2 cellular contexts compared by ENCODE assay signal in the genomic region with DNA sequence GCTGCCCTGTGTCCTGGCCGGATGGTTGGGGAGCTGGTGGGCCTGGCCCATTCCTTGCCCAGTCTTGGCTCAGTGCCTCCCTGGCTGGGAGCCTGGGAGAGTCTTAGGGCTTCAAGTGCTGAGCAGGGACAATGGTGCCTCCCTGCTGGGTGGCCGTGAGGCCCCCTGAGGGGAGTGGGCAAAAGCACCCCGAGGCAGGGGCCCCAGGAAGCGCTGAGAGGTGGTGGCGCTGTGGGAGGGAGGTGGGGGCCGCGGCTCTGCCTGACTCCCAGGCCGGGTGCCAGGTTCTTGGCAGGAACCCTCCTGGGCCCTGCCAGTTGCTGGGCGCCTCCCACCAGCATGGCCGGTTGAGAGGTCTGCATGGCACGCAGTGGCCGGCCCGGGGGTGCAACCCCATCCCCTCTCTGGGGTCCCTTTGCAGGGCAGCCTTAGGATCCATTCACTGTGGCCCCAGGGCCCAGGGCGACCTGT.
TF ChIP-seq lines count a peak whose summit lies in the region.

No MANE protein-coding gene starts in this region.

TF ChIP-seq in A549, 52 proteins besides CTCF, POLR2A, EP300 and RAD21 (continued from another document):
- TF ChIP-seq ELK1 (IDR thresholded peaks at IDR 0.05; ENCODE audit: low read depth, low read length) = no peak
- TF ChIP-seq CEBPB (IDR thresholded peaks at IDR 0.05) = no peak
- TF ChIP-seq GATA3 (IDR thresholded peaks at IDR 0.05; ENCODE audit: borderline replicate concordance) = no peak
- no peak for TF ChIP-seq POLR2AphosphoS2 (conservative IDR thresholded peaks at IDR 0.05; ENCODE audit: low read length)
- no peak for TF ChIP-seq FOSB (CRISPR knock-in tag; IDR thresholded peaks at IDR 0.05)
- TF ChIP-seq, protein P1, sequence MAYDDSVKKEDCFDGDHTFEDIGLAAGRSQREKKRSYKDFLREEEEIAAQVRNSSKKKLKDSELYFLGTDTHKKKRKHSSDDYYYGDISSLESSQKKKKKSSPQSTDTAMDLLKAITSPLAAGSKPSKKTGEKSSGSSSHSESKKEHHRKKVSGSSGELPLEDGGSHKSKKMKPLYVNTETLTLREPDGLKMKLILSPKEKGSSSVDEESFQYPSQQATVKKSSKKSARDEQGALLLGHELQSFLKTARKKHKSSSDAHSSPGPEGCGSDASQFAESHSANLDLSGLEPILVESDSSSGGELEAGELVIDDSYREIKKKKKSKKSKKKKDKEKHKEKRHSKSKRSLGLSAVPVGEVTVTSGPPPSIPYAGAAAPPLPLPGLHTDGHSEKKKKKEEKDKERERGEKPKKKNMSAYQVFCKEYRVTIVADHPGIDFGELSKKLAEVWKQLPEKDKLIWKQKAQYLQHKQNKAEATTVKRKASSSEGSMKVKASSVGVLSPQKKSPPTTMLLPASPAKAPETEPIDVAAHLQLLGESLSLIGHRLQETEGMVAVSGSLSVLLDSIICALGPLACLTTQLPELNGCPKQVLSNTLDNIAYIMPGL (CRISPR knock-in tag; IDR thresholded peaks at IDR 0.05; ENCODE audit: borderline replicate concordance) = no peak
- TF ChIP-seq MAZ (IDR thresholded peaks at IDR 0.05; ENCODE audit: borderline replicate concordance, low read depth, low read length) = no peak

TF ChIP-seq in SK-N-SH treated with all-trans-retinoic acid at 6 μM for 48 hours, 23 proteins besides CTCF, POLR2A, EP300 and RAD21 (continued from another document):
- TF ChIP-seq, protein P2, sequence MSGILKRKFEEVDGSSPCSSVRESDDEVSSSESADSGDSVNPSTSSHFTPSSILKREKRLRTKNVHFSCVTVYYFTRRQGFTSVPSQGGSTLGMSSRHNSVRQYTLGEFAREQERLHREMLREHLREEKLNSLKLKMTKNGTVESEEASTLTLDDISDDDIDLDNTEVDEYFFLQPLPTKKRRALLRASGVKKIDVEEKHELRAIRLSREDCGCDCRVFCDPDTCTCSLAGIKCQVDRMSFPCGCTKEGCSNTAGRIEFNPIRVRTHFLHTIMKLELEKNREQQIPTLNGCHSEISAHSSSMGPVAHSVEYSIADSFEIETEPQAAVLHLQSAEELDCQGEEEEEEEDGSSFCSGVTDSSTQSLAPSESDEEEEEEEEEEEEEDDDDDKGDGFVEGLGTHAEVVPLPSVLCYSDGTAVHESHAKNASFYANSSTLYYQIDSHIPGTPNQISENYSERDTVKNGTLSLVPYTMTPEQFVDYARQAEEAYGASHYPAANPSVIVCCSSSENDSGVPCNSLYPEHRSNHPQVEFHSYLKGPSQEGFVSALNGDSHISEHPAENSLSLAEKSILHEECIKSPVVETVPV (CRISPR knock-in tag; IDR thresholded peaks at IDR 0.05) = no peak
- TF ChIP-seq ZFP3 (CRISPR knock-in tag; IDR thresholded peaks at IDR 0.05) (no peak), ZC3H10 (CRISPR knock-in tag; IDR thresholded peaks at IDR 0.05) (no peak), ESRRG (CRISPR knock-in tag; IDR thresholded peaks at IDR 0.05) (no peak), OSR1 (CRISPR knock-in tag; IDR thresholded peaks at IDR 0.05) (no peak), CSDC2 (CRISPR knock-in tag; IDR thresholded peaks at IDR 0.05) (no peak), SNAI2 (CRISPR knock-in tag; IDR thresholded peaks at IDR 0.05) (no peak), CREB5 (CRISPR knock-in tag; IDR thresholded peaks at IDR 0.05; ENCODE audit: low read depth) (no peak), ISL1 (CRISPR knock-in tag; IDR thresholded peaks at IDR 0.05) (no peak), GLIS3 (CRISPR knock-in tag; IDR thresholded peaks at IDR 0.05) (no peak), RARB (CRISPR knock-in tag; IDR thresholded peaks at IDR 0.05) (no peak), PPARA (CRISPR knock-in tag; IDR thresholded peaks at IDR 0.05; ENCODE audit: borderline replicate concordance) (no peak), BACH2 (CRISPR knock-in tag; IDR thresholded peaks at IDR 0.05; ENCODE audit: borderline replicate concordance) (no peak), ZNF70 (CRISPR knock-in tag; IDR thresholded peaks at IDR 0.05) (no peak)
- TF ChIP-seq, protein P3, sequence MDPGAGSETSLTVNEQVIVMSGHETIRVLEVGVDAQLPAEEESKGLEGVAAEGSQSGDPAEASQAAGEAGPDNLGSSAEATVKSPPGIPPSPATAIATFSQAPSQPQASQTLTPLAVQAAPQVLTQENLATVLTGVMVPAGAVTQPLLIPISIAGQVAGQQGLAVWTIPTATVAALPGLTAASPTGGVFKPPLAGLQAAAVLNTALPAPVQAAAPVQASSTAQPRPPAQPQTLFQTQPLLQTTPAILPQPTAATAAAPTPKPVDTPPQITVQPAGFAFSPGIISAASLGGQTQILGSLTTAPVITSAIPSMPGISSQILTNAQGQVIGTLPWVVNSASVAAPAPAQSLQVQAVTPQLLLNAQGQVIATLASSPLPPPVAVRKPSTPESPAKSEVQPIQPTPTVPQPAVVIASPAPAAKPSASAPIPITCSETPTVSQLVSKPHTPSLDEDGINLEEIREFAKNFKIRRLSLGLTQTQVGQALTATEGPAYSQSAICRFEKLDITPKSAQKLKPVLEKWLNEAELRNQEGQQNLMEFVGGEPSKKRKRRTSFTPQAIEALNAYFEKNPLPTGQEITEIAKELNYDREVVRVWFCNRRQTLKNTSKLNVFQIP (CRISPR knock-in tag; IDR thresholded peaks at IDR 0.05; ENCODE audit: borderline replicate concordance, low read depth) = no peak
- TF ChIP-seq, protein P4, sequence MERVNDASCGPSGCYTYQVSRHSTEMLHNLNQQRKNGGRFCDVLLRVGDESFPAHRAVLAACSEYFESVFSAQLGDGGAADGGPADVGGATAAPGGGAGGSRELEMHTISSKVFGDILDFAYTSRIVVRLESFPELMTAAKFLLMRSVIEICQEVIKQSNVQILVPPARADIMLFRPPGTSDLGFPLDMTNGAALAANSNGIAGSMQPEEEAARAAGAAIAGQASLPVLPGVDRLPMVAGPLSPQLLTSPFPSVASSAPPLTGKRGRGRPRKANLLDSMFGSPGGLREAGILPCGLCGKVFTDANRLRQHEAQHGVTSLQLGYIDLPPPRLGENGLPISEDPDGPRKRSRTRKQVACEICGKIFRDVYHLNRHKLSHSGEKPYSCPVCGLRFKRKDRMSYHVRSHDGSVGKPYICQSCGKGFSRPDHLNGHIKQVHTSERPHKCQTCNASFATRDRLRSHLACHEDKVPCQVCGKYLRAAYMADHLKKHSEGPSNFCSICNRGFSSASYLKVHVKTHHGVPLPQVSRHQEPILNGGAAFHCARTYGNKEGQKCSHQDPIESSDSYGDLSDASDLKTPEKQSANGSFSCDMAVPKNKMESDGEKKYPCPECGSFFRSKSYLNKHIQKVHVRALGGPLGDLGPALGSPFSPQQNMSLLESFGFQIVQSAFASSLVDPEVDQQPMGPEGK (CRISPR knock-in tag; IDR thresholded peaks at IDR 0.05; ENCODE audit: borderline replicate concordance) = no peak
